Comparison of ENCODE assay signal across 18 cellular contexts in the genomic region with DNA sequence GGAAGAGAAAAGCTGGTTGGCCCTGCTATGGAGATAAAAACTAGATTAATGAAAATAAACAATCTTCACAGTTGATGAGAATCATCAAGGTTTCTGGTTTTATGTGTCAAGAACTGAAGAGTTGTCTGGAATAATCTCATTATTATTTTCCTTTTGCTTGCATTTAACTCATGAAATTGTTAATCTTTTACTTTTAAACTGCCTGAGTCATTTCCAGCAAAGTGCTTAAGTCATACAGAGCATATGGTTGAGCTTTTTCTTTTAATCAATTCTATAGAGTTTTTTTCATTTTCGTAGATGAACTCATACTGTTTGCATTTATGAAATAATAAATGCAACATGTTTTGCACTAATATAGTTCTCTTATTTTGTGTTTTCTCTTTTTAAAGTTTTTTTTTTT.
DNase-seq lines count a peak whose midpoint lies in the region; TF ChIP-seq lines count a peak whose summit lies in the region.
"Had no signal": no experiment of that assay in that cellular context is flagged by ENCODE, and none has a peak within 500 bp of the region (broad histone marks: within the 10 kb centered on the region; RNA-seq: fewer than 3 reads in every experiment).

No MANE protein-coding gene starts in this region.

- WGBS in smooth muscle cell (ENCODE audit: low lambda C conversion rate) = 67% methylated on average over 1 of the region's 1 CpG
- WGBS in lower leg skin, 2 donors = 58 to 62% methylated on average over 1 of the region's 1 CpG

- H3K4me3 ChIP-seq in smooth muscle cell (no peak overlapping the region), lower leg skin (ENCODE audit: low read depth, poor library complexity, severe bottlenecking) (no peak overlapping the region)
- H3K4me3 ChIP-seq: A549, GM23338, HAP-1 had no signal

- in situ Hi-C loops in Caki2 (cut with HindIII; ENCODE audit: low pct_unique_long_range_greater_than_20kb, low sequenced_read_pairs) = no loop called here

- H3K9ac ChIP-seq in smooth muscle cell (ENCODE audit: low read depth) = no peak overlapping the region

- peaks cover 7% of the 10 kb centered on the region for H3K4me1 ChIP-seq in smooth muscle cell (ENCODE audit: low read depth)
- H3K4me1 ChIP-seq: A549, HAP-1 had no signal

- intact Hi-C loops in lower leg skin (cut with DNase I; ENCODE audit: low total_unique reads) = no loop called here

- TF ChIP-seq POLR2A in lower leg skin (IDR thresholded peaks at IDR 0.05) = no peak

- TF ChIP-seq CTCF in smooth muscle cell (IDR thresholded peaks at IDR 0.05; ENCODE audit: borderline replicate concordance, insufficient read depth, poor library complexity, severe bottlenecking) (no peak), lower leg skin (IDR thresholded peaks at IDR 0.05) (no peak)

- H2AFZ ChIP-seq in smooth muscle cell (ENCODE audit: low read depth) = peak overlapping the region; percentile 54
- H2AFZ ChIP-seq: GM23338 had no signal

- H3K27me3 ChIP-seq in smooth muscle cell (ENCODE audit: low read depth) = no peaks in the 10 kb centered on the region

- peak overlapping the region; percentile 57 for H3K27ac ChIP-seq in smooth muscle cell (ENCODE audit: low read depth)
- H3K27ac ChIP-seq: A549 had no signal

- no peaks in the 10 kb centered on the region for H4K20me1 ChIP-seq in smooth muscle cell (ENCODE audit: low read depth)

- no peaks in the 10 kb centered on the region for H3K9me3 ChIP-seq in smooth muscle cell (replicated peaks; ENCODE audit: low read depth)
- H3K9me3 ChIP-seq: A549, HAP-1 had no signal

- H3K36me3 ChIP-seq in smooth muscle cell (ENCODE audit: low read depth) = no peaks in the 10 kb centered on the region
- H3K36me3 ChIP-seq: HAP-1 had no signal

- peaks cover 4% of the 10 kb centered on the region for H3F3A ChIP-seq in smooth muscle cell (ENCODE audit: low read depth)

- DNase-seq in Caki2 (ENCODE audit: low read depth) (peak; percentile 50), glomerular visceral epithelial cell (ENCODE audit: extremely low spot score) (peak; percentile 16), kidney tubule cell (ENCODE audit: low spot score) (peak; percentile 3), smooth muscle cell (lab: John Stamatoyannopoulos, UW; ENCODE audit: unreplicated experiment) (no peak), ecto neural progenitor cell (ENCODE audit: low spot score) (no peak), lower leg skin (ENCODE audit: low spot score in 2 of 2) (no peak)
- DNase-seq in effector CD8-positive, alpha-beta T cell (lab: John Stamatoyannopoulos, UW) = no peak
- DNase-seq: 8988T; C1 segment of cervical spinal cord; CD4-positive, alpha-beta memory T cell; COR-L47; DMS153; DMS79; GF-D8; HFFc6 had no signal

- H3K4me2 ChIP-seq in smooth muscle cell = peak overlapping the region; percentile 62
- H3K4me2 ChIP-seq: A549, GM23338 had no signal

- no peaks in the 10 kb centered on the region for H3K79me2 ChIP-seq in smooth muscle cell (ENCODE audit: low read depth)

Comparison
In these comparisons a context has a peak if more than half of its experiments do, and no peak if none do; other contexts are left out.
1. DNase-seq: peak in Caki2 (single experiment), glomerular visceral epithelial cell (single experiment) and kidney tubule cell (single experiment); none in smooth muscle cell (single experiment), ecto neural progenitor cell (single experiment), effector CD8-positive, alpha-beta T cell (single experiment) and lower leg skin (0 of 2).